8 cellular contexts compared by ENCODE assay signal in the genomic region with DNA sequence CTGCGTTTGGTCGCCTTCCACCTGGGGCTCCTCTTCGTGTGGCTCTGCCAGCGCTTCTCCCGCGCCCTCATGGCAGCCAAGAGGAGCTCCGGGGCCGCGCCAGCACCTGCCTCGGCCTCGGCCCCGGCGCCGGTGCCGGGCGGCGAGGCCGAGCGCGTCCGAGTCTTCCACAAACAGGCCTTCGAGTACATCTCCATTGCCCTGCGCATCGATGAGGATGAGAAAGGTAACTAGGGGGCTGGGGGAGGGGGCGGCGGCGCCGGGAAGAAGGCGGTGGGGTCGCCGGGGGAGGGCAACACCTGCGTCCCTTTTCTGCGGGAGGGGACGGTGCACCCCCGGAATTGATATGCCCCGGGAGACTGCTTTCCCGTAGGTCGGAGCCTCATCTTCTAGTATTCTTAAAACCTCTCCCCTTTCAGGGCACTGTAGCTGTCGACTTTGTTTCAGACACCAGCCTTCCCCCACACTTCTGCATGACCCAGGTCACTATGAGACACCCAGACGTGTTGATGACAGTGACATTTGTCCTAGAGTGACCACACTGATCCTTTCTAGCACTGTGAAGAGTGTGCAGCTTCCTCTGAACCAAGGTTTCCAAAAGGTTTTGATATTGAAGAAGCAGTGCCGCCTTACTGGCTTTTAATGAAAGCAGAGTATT. TPM values are rescaled to one million over a fixed set of nuclear protein-coding genes. Genes with fewer than 3 reads are reported as not detected.
DNase-seq lines count a peak whose midpoint lies in the region; ATAC-seq lines count a peak whose summit lies in the region.

No MANE protein-coding gene starts in this region.

- intact Hi-C loops in activated CD4-positive, alpha-beta memory T cell treated with anti-CD3 and anti-CD28 coated beads for 36 hours (cut with micrococcal nuclease): loop anchor here (5.0 to 10.0 kb wide), 2 partner anchors 102 to 1619 kb away; partner anchors contain the start of gene LCLAT1

- no peaks in the 10 kb centered on the region for H3K27me3 Mint-ChIP-seq in CD8-positive, alpha-beta memory T cell
- H3K27me3 Mint-ChIP-seq in activated CD4-positive, alpha-beta memory T cell treated with anti-CD3 and anti-CD28 coated beads for 36 hours: no peaks in the 10 kb centered on the region

- peaks cover 27 to 42% (median 42%) of the 10 kb centered on the region in 3 donors for H3K4me1 Mint-ChIP-seq in CD8-positive, alpha-beta memory T cell
- peaks cover 22% of the 10 kb centered on the region for H3K4me1 Mint-ChIP-seq in activated CD4-positive, alpha-beta memory T cell treated with anti-CD3 and anti-CD28 coated beads for 36 hours (ENCODE audit: low read depth)

- no peak overlapping the region for H2BK12ac ChIP-seq in trophoblast cell (ENCODE audit: low read length)

- peak overlapping the region; percentile 64 for H2BK120ac ChIP-seq in trophoblast cell (ENCODE audit: insufficient read depth, low read length, poor library complexity)

- H3K27me3 ChIP-seq in CD8-positive, alpha-beta memory T cell (ENCODE audit: insufficient read depth, low read length, poor library complexity, severe bottlenecking): no peaks in the 10 kb centered on the region
- H3K27me3 ChIP-seq in Karpas-422 (ENCODE audit: low read length) (no peaks in the 10 kb centered on the region), trophoblast cell (ENCODE audit: insufficient read depth, low read length) (no peaks in the 10 kb centered on the region)

- H3K79me1 ChIP-seq in trophoblast cell (ENCODE audit: low read length): peaks cover 8% of the 10 kb centered on the region

- H2BK5ac ChIP-seq in trophoblast cell (ENCODE audit: low read depth, low read length, poor library complexity): peak overlapping the region; percentile 82

- peak overlapping the region; percentile 37 for H4K12ac ChIP-seq in trophoblast cell (ENCODE audit: low read depth, low read length)

- H2AFZ ChIP-seq in Karpas-422 (ENCODE audit: low read length) (no peak overlapping the region), trophoblast cell (ENCODE audit: insufficient read depth, low read length, poor library complexity) (peak overlapping the region; percentile 91)

- no peaks in the 10 kb centered on the region for H3K9me2 ChIP-seq in Karpas-422 (replicated peaks; ENCODE audit: insufficient read depth, low read length)

- CTCF ChIA-PET in CD8-positive, alpha-beta memory T cell (lab: Charles Lee): interaction anchor here (1.0 to 2.4 kb wide), 6 partner anchors 10 to 102 kb away, joined by 3 to 8 read pairs (median 6); partner anchors contain the start of genes DPY30 and SLC30A6
- CTCF ChIA-PET in activated CD4-positive, alpha-beta memory T cell treated with anti-CD3 and anti-CD28 coated beads for 36 hours (lab: Charles Lee): interaction anchor here (1.1 to 1.9 kb wide), 4 partner anchors 10 to 102 kb away, joined by 3 to 7 read pairs (median 6); partner anchors contain the start of genes DPY30 and SLC30A6

- no peaks in the 10 kb centered on the region for H4K20me1 ChIP-seq in Karpas-422 (ENCODE audit: insufficient read depth, low read depth, low read length)

- peaks cover 0 to 18% (median 2%) of the 10 kb centered on the region in 3 donors for H3K36me3 Mint-ChIP-seq in CD8-positive, alpha-beta memory T cell
- H3K36me3 Mint-ChIP-seq in activated CD4-positive, alpha-beta memory T cell treated with anti-CD3 and anti-CD28 coated beads for 36 hours: peaks cover 4% of the 10 kb centered on the region

- POLR2A ChIA-PET in CD8-positive, alpha-beta memory T cell (lab: Charles Lee): interaction anchor here (1.0 to 3.1 kb wide), 4 partner anchors 25 to 101 kb away, joined by 3 to 24 read pairs (median 4); partner anchors contain the start of genes DPY30, MEMO1 and SLC30A6
- POLR2A ChIA-PET in activated CD4-positive, alpha-beta memory T cell treated with anti-CD3 and anti-CD28 coated beads for 36 hours (lab: Charles Lee): interaction anchor here (0.6 to 3.7 kb wide), 6 partner anchors 22 to 292 kb away, joined by 3 to 36 read pairs (median 4); partner anchors contain the start of genes BIRC6, DPY30 and SLC30A6

- peak overlapping the region; percentile 63 for H4K91ac ChIP-seq in trophoblast cell (ENCODE audit: low read depth, low read length)

- H3K14ac ChIP-seq in trophoblast cell (ENCODE audit: low read length): peak overlapping the region; percentile 82

- no peaks in the 10 kb centered on the region for H3K9me3 ChIP-seq in CD8-positive, alpha-beta memory T cell (ENCODE audit: low read length)
- H3K9me3 ChIP-seq in Karpas-422 (ENCODE audit: low read length) (no peaks in the 10 kb centered on the region), trophoblast cell (ENCODE audit: insufficient read depth, low read depth, low read length) (no peaks in the 10 kb centered on the region)

- peak overlapping the region; percentile 33 for H3K18ac ChIP-seq in trophoblast cell (ENCODE audit: low read length)

- H3K79me2 ChIP-seq in Karpas-422 (ENCODE audit: low read length) (peaks cover 45% of the 10 kb centered on the region), trophoblast cell (ENCODE audit: control insufficient read depth, insufficient read depth, low read length, poor library complexity) (peaks cover 3% of the 10 kb centered on the region)

- no peaks in the 10 kb centered on the region for H3K9me3 Mint-ChIP-seq in CD8-positive, alpha-beta memory T cell
- no peaks in the 10 kb centered on the region for H3K9me3 Mint-ChIP-seq in activated CD4-positive, alpha-beta memory T cell treated with anti-CD3 and anti-CD28 coated beads for 36 hours

- peak overlapping the region; percentile 74 for H4K8ac ChIP-seq in trophoblast cell (ENCODE audit: low read depth, low read length)

- DNase-seq in CD8-positive, alpha-beta memory T cell: peak in 2 of 5 donors; percentile 6 to 32
- DNase-seq in Karpas-422: peak; percentile 60
- DNase-seq in activated CD4-positive, alpha-beta memory T cell treated with anti-CD3 and anti-CD28 coated beads for 36 hours: peak; percentile 41
- peak; percentile 23 for DNase-seq in globus pallidus (ENCODE audit: low spot score)
- peak in 1 of 2 donors; percentile 25 for DNase-seq in trophoblast cell
- DNase-seq in NK-92 (lab: John Stamatoyannopoulos, UW; ENCODE audit: unreplicated experiment): no peak

- peak overlapping the region; percentile 85 to 98 (median 94) for H3K27ac Mint-ChIP-seq in CD8-positive, alpha-beta memory T cell
- peak overlapping the region; percentile 90 for H3K27ac Mint-ChIP-seq in activated CD4-positive, alpha-beta memory T cell treated with anti-CD3 and anti-CD28 coated beads for 36 hours

- H3K27ac ChIP-seq in CD8-positive, alpha-beta memory T cell (ENCODE audit: low read depth, low read length): peak overlapping the region; percentile 84
- peak overlapping the region; percentile 85 for H3K27ac ChIP-seq in Karpas-422 (ENCODE audit: low read length)
- peak overlapping the region; percentile 88 for H3K27ac ChIP-seq in trophoblast cell (ENCODE audit: low read depth, low read length)

- H3K4me1 ChIP-seq in CD8-positive, alpha-beta memory T cell (ENCODE audit: insufficient read depth, low read length): peaks cover 18% of the 10 kb centered on the region
- H3K4me1 ChIP-seq in Karpas-422 (ENCODE audit: low read length): peaks cover 19% of the 10 kb centered on the region
- no peaks in the 10 kb centered on the region for H3K4me1 ChIP-seq in trophoblast cell (ENCODE audit: control insufficient read depth in 1 of 2, insufficient read depth in 2 of 2, low read length in 2 of 2)

- peak overlapping the region; percentile 94 to 100 (median 98) for H3K4me3 Mint-ChIP-seq in CD8-positive, alpha-beta memory T cell
- peak overlapping the region; percentile 97 for H3K4me3 Mint-ChIP-seq in activated CD4-positive, alpha-beta memory T cell treated with anti-CD3 and anti-CD28 coated beads for 36 hours

- no peak overlapping the region for H3K23ac ChIP-seq in trophoblast cell (ENCODE audit: low read length)

- H3K4me2 ChIP-seq in Karpas-422 (ENCODE audit: low read depth, low read length, poor library complexity, severe bottlenecking) (peak overlapping the region; percentile 79), trophoblast cell (ENCODE audit: low read length) (peak overlapping the region; percentile 62)

- H3K36me3 ChIP-seq in CD8-positive, alpha-beta memory T cell (ENCODE audit: insufficient read depth, low read length): no peaks in the 10 kb centered on the region
- peaks cover 3% of the 10 kb centered on the region; the same call in 1 of the 2 replicates for H3K36me3 ChIP-seq in Karpas-422 (ENCODE audit: insufficient read depth, low read length)
- peaks cover 0 to 3% of the 10 kb centered on the region in 2 experiments for H3K36me3 ChIP-seq in trophoblast cell (ENCODE audit: control insufficient read depth in 1 of 2, insufficient read depth in 2 of 2, low read length in 2 of 2)

- peak; percentile 18 for ATAC-seq in GM19455 (IDR thresholded peaks at IDR 0.05; ENCODE audit: unreplicated experiment)
- no peak for ATAC-seq in HG03521 (IDR thresholded peaks at IDR 0.05; ENCODE audit: unreplicated experiment)

- H3K9ac ChIP-seq in Karpas-422 (ENCODE audit: low read length): peak overlapping the region; percentile 78
- peak overlapping the region; percentile 94 for H3K9ac ChIP-seq in trophoblast cell (ENCODE audit: low read length)

- H3K4me3 ChIP-seq in CD8-positive, alpha-beta memory T cell (ENCODE audit: low read length): peak overlapping the region; percentile 86
- H3K4me3 ChIP-seq in Karpas-422 (ENCODE audit: low read length): peak overlapping the region; percentile 85
- H3K4me3 ChIP-seq in trophoblast cell (ENCODE audit: low read depth, low read length): peak overlapping the region; percentile 92

- H3K4ac ChIP-seq in trophoblast cell (ENCODE audit: low read depth, low read length): peak overlapping the region; percentile 72

- no peak overlapping the region for H2AK5ac ChIP-seq in trophoblast cell (ENCODE audit: low read length)

- WGBS in trophoblast cell (ENCODE audit: extremely low coverage, insufficient coverage, insufficient read length): no CpG with 5 or more reads among the region's 41 CpGs

RNA-seq across cellular contexts. Expression of gene SPAST, which starts 0.8 kb away (rescaled TPM):
- total RNA-seq in CD8-positive, alpha-beta memory T cell: 10 to 100 TPM; 19.7 to 20.4 TPM
- 10.6 TPM for polyA plus RNA-seq in CD8-positive, alpha-beta memory T cell
- 27.0 and 48.3 TPM in 2 replicates for total RNA-seq in Karpas-422 (2014; rRNA removed; shearing (Covaris generic); ENCODE audit: low replicate concordance)
- 10 to 100 TPM; 15.3 to 15.8 TPM for total RNA-seq in activated CD4-positive, alpha-beta memory T cell treated with anti-CD3 and anti-CD28 coated beads for 36 hours
- 26.0 and 26.6 TPM in 2 replicates for polyA plus RNA-seq in trophoblast cell (2013)

RNA-seq across cellular contexts. Expression of gene DPY30, which starts 24.5 kb away (rescaled TPM):
- 10 to 100 TPM; 78.2 to 82.7 TPM for total RNA-seq in CD8-positive, alpha-beta memory T cell
- 155 TPM for polyA plus RNA-seq in CD8-positive, alpha-beta memory T cell
- 67.5 and 88.3 TPM in 2 replicates for total RNA-seq in Karpas-422 (2014; rRNA removed; shearing (Covaris generic); ENCODE audit: low replicate concordance)
- total RNA-seq in activated CD4-positive, alpha-beta memory T cell treated with anti-CD3 and anti-CD28 coated beads for 36 hours: 10 to 100 TPM; 81.6 to 89.2 TPM
- 161 and 163 TPM in 2 replicates for polyA plus RNA-seq in trophoblast cell (2013)

RNA-seq across cellular contexts. Expression of gene MEMO1, which starts 53.3 kb away (rescaled TPM):
- 10 to 100 TPM; 73.8 to 78.6 TPM for total RNA-seq in CD8-positive, alpha-beta memory T cell
- 27.7 TPM for polyA plus RNA-seq in CD8-positive, alpha-beta memory T cell
- total RNA-seq in Karpas-422 (2014; rRNA removed; shearing (Covaris generic); ENCODE audit: low replicate concordance): 56.8 and 62.9 TPM in 2 replicates
- 10 to 100 TPM; 44.7 to 47.6 TPM for total RNA-seq in activated CD4-positive, alpha-beta memory T cell treated with anti-CD3 and anti-CD28 coated beads for 36 hours
- 34.5 and 36.0 TPM in 2 replicates for polyA plus RNA-seq in trophoblast cell (2013)
